Comparison of ENCODE assay signal across 8 cellular contexts in the genomic region with DNA sequence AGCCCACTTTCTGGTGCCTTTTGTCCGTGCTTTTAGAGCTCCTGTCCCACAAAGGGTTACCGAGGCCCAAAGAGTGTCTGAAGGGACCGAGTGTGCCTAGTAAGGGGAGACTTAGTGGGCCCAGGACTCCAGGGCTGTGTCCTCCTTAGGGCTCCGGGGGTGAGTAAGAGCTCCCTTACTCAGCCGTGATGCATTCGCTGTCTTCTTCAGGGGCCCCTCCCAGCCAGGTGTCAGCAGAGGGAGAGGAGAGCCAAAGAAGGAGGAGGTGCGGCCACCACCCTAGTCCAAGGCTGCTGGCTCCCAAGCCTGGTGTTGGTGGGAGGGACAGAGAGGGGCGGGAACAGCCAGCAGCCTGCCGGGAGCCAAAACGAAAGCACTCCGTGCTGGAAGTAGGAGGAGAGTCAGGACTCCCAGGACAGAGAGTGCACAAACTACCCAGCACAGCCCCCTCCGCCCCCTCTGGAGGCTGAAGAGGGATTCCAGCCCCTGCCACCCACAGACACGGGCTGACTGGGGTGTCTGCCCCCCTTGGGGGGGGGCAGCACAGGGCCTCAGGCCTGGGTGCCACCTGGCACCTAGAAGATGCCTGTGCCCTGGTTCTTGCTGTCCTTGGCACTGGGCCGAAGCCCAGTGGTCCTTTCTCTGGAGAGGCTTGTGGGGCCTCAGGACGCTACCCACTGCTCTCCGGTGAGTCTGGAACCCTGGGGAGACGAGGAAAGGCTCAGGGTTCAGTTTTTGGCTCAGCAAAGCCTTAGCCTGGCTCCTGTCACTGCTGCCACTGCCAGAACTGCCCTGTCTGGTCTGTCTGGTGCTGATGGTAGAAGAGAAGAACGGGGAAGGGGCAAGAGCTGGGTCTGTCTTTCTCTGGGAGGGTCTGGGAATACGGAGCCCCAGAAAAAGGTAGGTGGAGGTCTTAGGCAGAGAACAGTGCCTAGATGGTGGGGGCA. TPM values are rescaled to one million over a fixed set of nuclear protein-coding genes. Genes with fewer than 3 reads are reported as not detected.
DNase-seq lines count a peak whose midpoint lies in the region; ATAC-seq and TF ChIP-seq lines count a peak whose summit lies in the region.

Gene IL17RC (plus strand): TSS at position 365 of the 947 bp plus-strand sequence. CDS start 218 bp downstream, at position 583.

- ATAC-seq in stimulated activated naive CD8-positive, alpha-beta T cell treated with anti-CD3 and anti-CD28 coated beads, Interleukin-15, Interleukin-2, amounts not matched to agents 100 U/mL and 50 U/mL, for 24 hours, result peak; percentile 78
- ATAC-seq in GM21529 (IDR thresholded peaks at IDR 0.05; ENCODE audit: unreplicated experiment), result no peak

- peak within 1 kb of the TSS; percentile 64 for H3K4me3 ChIP-seq in epithelial cell of proximal tubule (ENCODE audit: low read depth, low read length)

- no peak for TF ChIP-seq CTCF in epithelial cell of proximal tubule (conservative IDR thresholded peaks at IDR 0.05; ENCODE audit: low read depth, low read length)

- DNase-seq in NCI-H1436 (lab: John Stamatoyannopoulos, UW) (peak; percentile 36), NCI-H1436 treated with DMSO at 0.1 percent for 48 hours (lab: John Stamatoyannopoulos, UW) (no peak), NCI-H226 (peak; percentile 93), epithelial cell of proximal tubule (ENCODE audit: low read depth) (no peak), mesenteric fat pad (ENCODE audit: low spot score) (peak; percentile 95)
- DNase-seq in activated CD8-positive, alpha-beta memory T cell treated with anti-CD3 and anti-CD28 coated beads, Interleukin-2, amount 50 U/mL, for 48 hours, result peak; percentile 71
- DNase-seq in stimulated activated naive CD8-positive, alpha-beta T cell treated with anti-CD3 and anti-CD28 coated beads, Interleukin-15, Interleukin-2, amounts not matched to agents 100 U/mL and 50 U/mL, for 24 hours, result peak; percentile 55

RNA-seq across cellular contexts. Expression of gene IL17RC, which starts in this region (rescaled TPM):
- total RNA-seq in epithelial cell of proximal tubule (33.2 and 35.3 TPM in 2 replicates), mesenteric fat pad (28.8 TPM)

Comparison
In these comparisons a context has a peak if more than half of its experiments do, and no peak if none do; other contexts are left out.
1. DNase-seq: peak in NCI-H1436 (single experiment), NCI-H226 (single experiment), activated CD8-positive, alpha-beta memory T cell treated with anti-CD3 and anti-CD28 coated beads, Interleukin-2, amount 50 U/mL, for 48 hours (single experiment), mesenteric fat pad (single experiment) and stimulated activated naive CD8-positive, alpha-beta T cell treated with anti-CD3 and anti-CD28 coated beads, Interleukin-15, Interleukin-2, amounts not matched to agents 100 U/mL and 50 U/mL, for 24 hours (single experiment); none in NCI-H1436 treated with DMSO at 0.1 percent for 48 hours (single experiment) and epithelial cell of proximal tubule (single experiment).